Comparison of ENCODE assay signal across 13 cellular contexts in the genomic region with DNA sequence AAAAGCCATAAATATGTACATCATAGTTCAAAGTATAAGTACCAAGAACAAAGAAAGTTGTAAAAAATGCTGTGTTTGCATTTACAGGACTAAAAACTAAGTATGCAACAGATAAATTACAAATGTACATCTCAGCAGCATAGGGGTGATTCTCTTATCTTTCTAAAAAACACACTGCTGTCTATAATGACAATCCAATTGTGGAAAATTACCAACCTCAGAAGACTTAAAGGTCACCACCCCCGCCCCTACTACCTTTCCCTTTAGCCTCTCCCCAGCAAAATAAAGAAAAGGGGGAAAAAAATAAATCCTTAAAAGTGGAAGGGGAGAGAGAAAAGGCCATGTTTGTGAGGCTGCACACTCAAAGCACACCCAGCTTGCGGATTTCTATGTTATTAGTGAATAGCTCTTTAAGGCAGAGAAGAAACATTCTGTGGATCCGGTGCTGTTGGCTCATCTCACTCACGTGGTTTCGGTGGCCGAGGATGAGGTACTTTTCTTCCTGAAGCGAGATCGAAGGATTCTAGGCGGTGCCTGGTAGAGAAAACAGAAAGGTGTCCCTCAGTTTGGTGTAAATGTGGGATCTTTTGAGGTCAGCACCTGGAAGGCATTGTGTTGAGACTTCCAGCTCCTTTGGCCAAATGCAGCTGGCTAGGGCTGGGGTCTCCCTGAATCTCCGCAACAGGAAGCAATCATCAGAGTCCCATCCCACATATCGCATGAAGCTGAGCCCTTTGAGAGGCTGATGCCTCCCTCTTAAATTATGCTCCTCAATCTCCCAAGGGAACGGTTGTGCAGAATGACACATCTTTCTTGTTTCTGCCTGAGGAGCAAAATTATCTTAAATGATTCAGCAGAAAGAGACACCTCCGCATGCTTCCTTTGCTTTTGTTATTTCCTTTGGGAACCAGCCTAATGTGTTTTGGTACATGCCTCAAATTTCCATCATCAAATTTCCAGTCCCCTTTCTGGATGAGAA. TPM values are rescaled to one million over a fixed set of nuclear protein-coding genes. Genes with fewer than 3 reads are reported as not detected.
A peak's percentile ranks its signal among the peaks of the same experiment; 100 is the strongest.
DNase-seq lines count a peak whose midpoint lies in the region; ATAC-seq and TF ChIP-seq lines count a peak whose summit lies in the region.
"Had no signal": no experiment of that assay in that cellular context is flagged by ENCODE, and none has a peak within 500 bp of the region (broad histone marks: within the 10 kb centered on the region; RNA-seq: fewer than 3 reads in every experiment).

No MANE protein-coding gene starts in this region.

- peak overlapping the region; percentile 58 for H3K4me3 Mint-ChIP-seq in CD4-positive, alpha-beta T cell

- CTCF ChIA-PET in CD4-positive, alpha-beta T cell (lab: Charles Lee) = no interaction called here

- peaks cover 24% of the 10 kb centered on the region for H3K36me3 Mint-ChIP-seq in CD4-positive, alpha-beta T cell (ENCODE audit: low read depth)

- H3K36me3 ChIP-seq in ovary (no peaks in the 10 kb centered on the region), HAP-1 (replicated peaks) (peaks cover 21% of the 10 kb centered on the region)

- peaks cover 22% of the 10 kb centered on the region for H3K4me1 Mint-ChIP-seq in CD4-positive, alpha-beta T cell (ENCODE audit: low read depth)

- no peaks in the 10 kb centered on the region for H3K27me3 ChIP-seq in CD4-positive, alpha-beta T cell (ENCODE audit: control insufficient read depth, insufficient read depth, low read length)
- H3K27me3 ChIP-seq in ovary (no peaks in the 10 kb centered on the region), HAP-1 (ENCODE audit: low read depth) (no peaks in the 10 kb centered on the region)
- H3K27me3 ChIP-seq: upper lobe of left lung had no signal

- no peak for TF ChIP-seq POLR2A in ovary (IDR thresholded peaks at IDR 0.05)

- WGBS in ovary, 3 donors = 9 to 22% (median 11%) methylated on average over 13 of the region's 13 CpGs

- no peak for DNase-seq in CD4-positive, alpha-beta T cell
- peak; percentile 40 for DNase-seq in NCI-H2171 (lab: John Stamatoyannopoulos, UW)
- peak; percentile 43 to 83 for DNase-seq in cardiac fibroblast (ENCODE audit: low read depth in 2 of 2)
- DNase-seq in ovary = peak in 1 of 5 donors; percentile 26
- no peak for DNase-seq in ecto neural progenitor cell (ENCODE audit: low spot score)
- no peak for DNase-seq in HAP-1 (ENCODE audit: low spot score in 2 of 2)
- DNase-seq in Ammon's horn (ENCODE audit: low spot score) = no peak
- DNase-seq in NCI-H1092 treated with DMSO at 0.1 percent for 48 hours (lab: John Stamatoyannopoulos, UW) = no peak
- DNase-seq: cerebellar nuclear complex, DMS 273 treated with DMSO at 0.1 percent for 48 hours, left ventricle myocardium superior, Right ventricle myocardium superior, upper lobe of left lung had no signal

- in situ Hi-C loops in HAP-1 (cut with MboI; ENCODE audit: low sequenced_read_pairs) = no loop called here

- no peak overlapping the region for H3K27ac ChIP-seq in CD4-positive, alpha-beta T cell (ENCODE audit: low read depth, low read length)
- no peak overlapping the region for H3K27ac ChIP-seq in ovary
- H3K27ac ChIP-seq: upper lobe of left lung had no signal

- H3K9me3 ChIP-seq in CD4-positive, alpha-beta T cell (ENCODE audit: control insufficient read depth, low read length) = no peaks in the 10 kb centered on the region
- H3K9me3 ChIP-seq in ovary (no peaks in the 10 kb centered on the region), HAP-1 (no peaks in the 10 kb centered on the region)
- H3K9me3 ChIP-seq: upper lobe of left lung had no signal

- POLR2A ChIA-PET in CD4-positive, alpha-beta T cell (lab: Charles Lee) = interaction anchor here (1.0 kb wide), 1 partner anchor 224 kb away, joined by 4 read pairs; a partner anchor contains a TSS

- H3K27me3 Mint-ChIP-seq in CD4-positive, alpha-beta T cell = no peaks in the 10 kb centered on the region

- no peak for ATAC-seq in CD4-positive, alpha-beta T cell (ENCODE audit: poor library complexity)
- ATAC-seq: left ventricle myocardium superior had no signal

- no peak overlapping the region for H3K27ac Mint-ChIP-seq in CD4-positive, alpha-beta T cell

- no peak for TF ChIP-seq EP300 in ovary (IDR thresholded peaks at IDR 0.05)

- no peaks in the 10 kb centered on the region for H3K9me3 Mint-ChIP-seq in CD4-positive, alpha-beta T cell

- H3K4me1 ChIP-seq in ovary (ENCODE audit: insufficient read depth) = no peaks in the 10 kb centered on the region
- no peaks in the 10 kb centered on the region for H3K4me1 ChIP-seq in HAP-1

- H3K4me3 ChIP-seq in cardiac fibroblast (replicated peaks in 1 of 2; ENCODE audit: low read depth in 2 of 2, low read length in 2 of 2) (peak overlapping the region in 1 of 2 donors; percentile 41), ovary (peak overlapping the region; percentile 8), HAP-1 (no peak overlapping the region)
- H3K4me3 ChIP-seq: upper lobe of left lung had no signal

- no peak for TF ChIP-seq CTCF in CD4-positive, alpha-beta T cell (IDR thresholded peaks at IDR 0.05)
- TF ChIP-seq CTCF in cardiac fibroblast (IDR thresholded peaks at IDR 0.05; ENCODE audit: low read depth, low read length) (no peak), ovary (IDR thresholded peaks at IDR 0.05) (no peak)

- intact Hi-C loops in CD4-positive, alpha-beta T cell (cut with DNase I, micrococcal nuclease) = no loop called here
- intact Hi-C loops in ovary (cut with DNase I) = no loop called here

RNA-seq across cellular contexts. Expression of a gene that starts 17.6 kb away (rescaled TPM):
- total RNA-seq in CD4-positive, alpha-beta T cell = 1 to 10 TPM; 5.4 to 6.1 TPM
- 10 to 100 TPM in 6 of 7 donors, 1 to 10 TPM in 1; 9.5 to 29.7 (median 21.4) TPM for total RNA-seq in ovary
- 10 to 100 TPM; 18.6 to 49.1 TPM for polyA plus RNA-seq in ovary

RNA-seq across cellular contexts. Expression of a gene that starts 21.6 kb away (rescaled TPM):
- 10 to 100 TPM; 39.5 to 40.8 TPM for total RNA-seq in CD4-positive, alpha-beta T cell
- 10 to 100 TPM; 22.8 to 64.9 (median 48.4) TPM for total RNA-seq in ovary
- 10 to 100 TPM; 30.6 to 99.4 TPM for polyA plus RNA-seq in ovary

Comparison
In these comparisons a context has a peak if more than half of its experiments do, and no peak if none do; other contexts are left out.
1. DNase-seq: peak in NCI-H2171 (single experiment) and cardiac fibroblast (2 of 2); none in CD4-positive, alpha-beta T cell (0 of 10), ecto neural progenitor cell (single experiment), HAP-1 (0 of 2), Ammon's horn (single experiment) and NCI-H1092 treated with DMSO at 0.1 percent for 48 hours (single experiment).